10 cellular contexts compared by ENCODE assay signal in genomic region chr6:6221829-6222535, GRCh38.
DNase-seq lines count a peak whose midpoint lies in the region; TF ChIP-seq lines count a peak whose summit lies in the region.
"Had no signal": no experiment of that assay in that cellular context is flagged by ENCODE, and none has a peak within 500 bp of the region (broad histone marks: within the 10 kb centered on the region; RNA-seq: fewer than 3 reads in every experiment).

No MANE protein-coding gene starts in this region.

- H3K9me3 ChIP-seq in liver (ENCODE audit: control insufficient read depth in 4 of 4, low read length in 3 of 4): no peaks in the 10 kb centered on the region
- H3K9me3 ChIP-seq: HAP-1 had no signal

- TF ChIP-seq CTCF in GM06990 (IDR thresholded peaks at IDR 0.05; ENCODE audit: insufficient read depth, low read length, poor library complexity, severe bottlenecking): peak; percentile 47
- peak; percentile 19 for TF ChIP-seq CTCF in liver (IDR thresholded peaks at IDR 0.05; ENCODE audit: low read depth, low read length, missing input control)

- H3K27me3 ChIP-seq in GM06990 (replicated peaks; ENCODE audit: control insufficient read depth, insufficient read depth, low read length) (no peaks in the 10 kb centered on the region), liver (ENCODE audit: control insufficient read depth in 4 of 4, insufficient read depth in 4 of 4, low read length in 3 of 4) (peaks cover 0 to 2% (median 0%) of the 10 kb centered on the region in 4 donors)

- TF ChIP-seq RAD21 in liver (IDR thresholded peaks at IDR 0.05): peak; percentile 33 to 57

- H3K27me3 Mint-ChIP-seq in activated T-cell treated with anti-CD3 and anti-CD28 coated beads, Interleukin-2, amount 50 U/mL, for 24 hours: peaks cover 33% of the 10 kb centered on the region

- no peaks in the 10 kb centered on the region for H3K4me1 Mint-ChIP-seq in activated T-cell treated with anti-CD3 and anti-CD28 coated beads, Interleukin-2, amount 50 U/mL, for 24 hours (ENCODE audit: low read depth)

- no peaks in the 10 kb centered on the region for H3K9me3 Mint-ChIP-seq in activated T-cell treated with anti-CD3 and anti-CD28 coated beads, Interleukin-2, amount 50 U/mL, for 24 hours

- H3K27ac Mint-ChIP-seq in activated T-cell treated with anti-CD3 and anti-CD28 coated beads, Interleukin-2, amount 50 U/mL, for 24 hours: no peak overlapping the region

- H3K27ac ChIP-seq in liver (ENCODE audit: low read depth in 1 of 2, low read length in 2 of 2): no peak overlapping the region
- H3K27ac ChIP-seq: parathyroid adenoma had no signal

- H3K9ac ChIP-seq in liver (ENCODE audit: low read depth in 1 of 2, low read length in 2 of 2): no peak overlapping the region
- H3K9ac ChIP-seq: parathyroid adenoma had no signal

- DNase-seq in GM06990 (ENCODE audit: extremely low read depth, insufficient read length): no peak
- DNase-seq in HT1080 (ENCODE audit: low read depth): peak; percentile 5
- DNase-seq in UCSD-AML1 (lab: John Stamatoyannopoulos, UW; ENCODE audit: unreplicated experiment): peak; percentile 14
- no peak for DNase-seq in activated gamma-delta T cell treated with Interleukin-2 at 50 U/mL for 16 hours
- no peak for DNase-seq in activated T-cell treated with anti-CD3 and anti-CD28 coated beads, Interleukin-2, amount 50 U/mL, for 24 hours
- DNase-seq in cerebellar cortex (ENCODE audit: low spot score): no peak
- no peak for DNase-seq in NCI-H2081 treated with DMSO at 0.1 percent for 48 hours (lab: John Stamatoyannopoulos, UW)

- H3K36me3 Mint-ChIP-seq in activated T-cell treated with anti-CD3 and anti-CD28 coated beads, Interleukin-2, amount 50 U/mL, for 24 hours (ENCODE audit: low read depth): no peaks in the 10 kb centered on the region

- no peaks in the 10 kb centered on the region for H3K4me1 ChIP-seq in liver (ENCODE audit: control insufficient read depth in 4 of 4, insufficient read depth in 4 of 4, low read length in 3 of 4)
- H3K4me1 ChIP-seq: HAP-1, parathyroid adenoma had no signal

- no peaks in the 10 kb centered on the region for H3K36me3 ChIP-seq in GM06990 (ENCODE audit: control insufficient read depth, insufficient read depth, low read length)
- H3K36me3 ChIP-seq in liver (ENCODE audit: control insufficient read depth in 4 of 4, insufficient read depth in 3 of 4, low read depth in 1 of 4, low read length in 3 of 4): no peaks in the 10 kb centered on the region
- H3K36me3 ChIP-seq: HAP-1 had no signal

- 52% methylated on average over 7 of the region's 7 CpGs for WGBS in liver

- H3K4me3 Mint-ChIP-seq in activated T-cell treated with anti-CD3 and anti-CD28 coated beads, Interleukin-2, amount 50 U/mL, for 24 hours: no peak overlapping the region

- no peak overlapping the region for H3K4me3 ChIP-seq in GM06990 (replicated peaks; ENCODE audit: low read depth, low read length)
- H3K4me3 ChIP-seq in liver (ENCODE audit: low read depth in 1 of 3, low read length in 3 of 3): no peak overlapping the region
- H3K4me3 ChIP-seq: HAP-1 had no signal

TF ChIP-seq in liver, 16 proteins besides CTCF, POLR2A, EP300 and RAD21:
- TF ChIP-seq TAF1 (conservative IDR thresholded peaks at IDR 0.05) (no peak), SP1 (IDR thresholded peaks at IDR 0.05) (no peak), GABPA (IDR thresholded peaks at IDR 0.05 in 1 of 2, conservative IDR thresholded peaks at IDR 0.05 in 1 of 2) (no peak), HNF4A (conservative IDR thresholded peaks at IDR 0.05) (no peak), MAX (IDR thresholded peaks at IDR 0.05) (no peak), EGR1 (IDR thresholded peaks at IDR 0.05; ENCODE audit: low read depth in 2 of 2) (no peak), YY1 (IDR thresholded peaks at IDR 0.05) (no peak), FOXA2 (IDR thresholded peaks at IDR 0.05) (no peak), NR2F2 (IDR thresholded peaks at IDR 0.05) (no peak), JUND (IDR thresholded peaks at IDR 0.05) (no peak), HNF4G (IDR thresholded peaks at IDR 0.05) (no peak), FOXA1 (IDR thresholded peaks at IDR 0.05) (no peak), RXRA (IDR thresholded peaks at IDR 0.05) (no peak), ATF3 (IDR thresholded peaks at IDR 0.05) (no peak)
- TF ChIP-seq, protein P1, sequence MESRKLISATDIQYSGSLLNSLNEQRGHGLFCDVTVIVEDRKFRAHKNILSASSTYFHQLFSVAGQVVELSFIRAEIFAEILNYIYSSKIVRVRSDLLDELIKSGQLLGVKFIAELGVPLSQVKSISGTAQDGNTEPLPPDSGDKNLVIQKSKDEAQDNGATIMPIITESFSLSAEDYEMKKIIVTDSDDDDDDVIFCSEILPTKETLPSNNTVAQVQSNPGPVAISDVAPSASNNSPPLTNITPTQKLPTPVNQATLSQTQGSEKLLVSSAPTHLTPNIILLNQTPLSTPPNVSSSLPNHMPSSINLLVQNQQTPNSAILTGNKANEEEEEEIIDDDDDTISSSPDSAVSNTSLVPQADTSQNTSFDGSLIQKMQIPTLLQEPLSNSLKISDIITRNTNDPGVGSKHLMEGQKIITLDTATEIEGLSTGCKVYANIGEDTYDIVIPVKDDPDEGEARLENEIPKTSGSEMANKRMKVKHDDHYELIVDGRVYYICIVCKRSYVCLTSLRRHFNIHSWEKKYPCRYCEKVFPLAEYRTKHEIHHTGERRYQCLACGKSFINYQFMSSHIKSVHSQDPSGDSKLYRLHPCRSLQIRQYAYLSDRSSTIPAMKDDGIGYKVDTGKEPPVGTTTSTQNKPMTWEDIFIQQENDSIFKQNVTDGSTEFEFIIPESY (IDR thresholded peaks at IDR 0.05): no peak
- TF ChIP-seq, protein P2, sequence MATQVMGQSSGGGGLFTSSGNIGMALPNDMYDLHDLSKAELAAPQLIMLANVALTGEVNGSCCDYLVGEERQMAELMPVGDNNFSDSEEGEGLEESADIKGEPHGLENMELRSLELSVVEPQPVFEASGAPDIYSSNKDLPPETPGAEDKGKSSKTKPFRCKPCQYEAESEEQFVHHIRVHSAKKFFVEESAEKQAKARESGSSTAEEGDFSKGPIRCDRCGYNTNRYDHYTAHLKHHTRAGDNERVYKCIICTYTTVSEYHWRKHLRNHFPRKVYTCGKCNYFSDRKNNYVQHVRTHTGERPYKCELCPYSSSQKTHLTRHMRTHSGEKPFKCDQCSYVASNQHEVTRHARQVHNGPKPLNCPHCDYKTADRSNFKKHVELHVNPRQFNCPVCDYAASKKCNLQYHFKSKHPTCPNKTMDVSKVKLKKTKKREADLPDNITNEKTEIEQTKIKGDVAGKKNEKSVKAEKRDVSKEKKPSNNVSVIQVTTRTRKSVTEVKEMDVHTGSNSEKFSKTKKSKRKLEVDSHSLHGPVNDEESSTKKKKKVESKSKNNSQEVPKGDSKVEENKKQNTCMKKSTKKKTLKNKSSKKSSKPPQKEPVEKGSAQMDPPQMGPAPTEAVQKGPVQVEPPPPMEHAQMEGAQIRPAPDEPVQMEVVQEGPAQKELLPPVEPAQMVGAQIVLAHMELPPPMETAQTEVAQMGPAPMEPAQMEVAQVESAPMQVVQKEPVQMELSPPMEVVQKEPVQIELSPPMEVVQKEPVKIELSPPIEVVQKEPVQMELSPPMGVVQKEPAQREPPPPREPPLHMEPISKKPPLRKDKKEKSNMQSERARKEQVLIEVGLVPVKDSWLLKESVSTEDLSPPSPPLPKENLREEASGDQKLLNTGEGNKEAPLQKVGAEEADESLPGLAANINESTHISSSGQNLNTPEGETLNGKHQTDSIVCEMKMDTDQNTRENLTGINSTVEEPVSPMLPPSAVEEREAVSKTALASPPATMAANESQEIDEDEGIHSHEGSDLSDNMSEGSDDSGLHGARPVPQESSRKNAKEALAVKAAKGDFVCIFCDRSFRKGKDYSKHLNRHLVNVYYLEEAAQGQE (IDR thresholded peaks at IDR 0.05): no peak

Comparison
In these comparisons a context has a peak if more than half of its experiments do, and no peak if none do; other contexts are left out.
1. DNase-seq: peak in HT1080 (single experiment) and UCSD-AML1 (single experiment); none in GM06990 (single experiment), activated gamma-delta T cell treated with Interleukin-2 at 50 U/mL for 16 hours (single experiment), activated T-cell treated with anti-CD3 and anti-CD28 coated beads, Interleukin-2, amount 50 U/mL, for 24 hours (single experiment), cerebellar cortex (single experiment) and NCI-H2081 treated with DMSO at 0.1 percent for 48 hours (single experiment).